3 cellular contexts compared by ENCODE assay signal in the genomic region with DNA sequence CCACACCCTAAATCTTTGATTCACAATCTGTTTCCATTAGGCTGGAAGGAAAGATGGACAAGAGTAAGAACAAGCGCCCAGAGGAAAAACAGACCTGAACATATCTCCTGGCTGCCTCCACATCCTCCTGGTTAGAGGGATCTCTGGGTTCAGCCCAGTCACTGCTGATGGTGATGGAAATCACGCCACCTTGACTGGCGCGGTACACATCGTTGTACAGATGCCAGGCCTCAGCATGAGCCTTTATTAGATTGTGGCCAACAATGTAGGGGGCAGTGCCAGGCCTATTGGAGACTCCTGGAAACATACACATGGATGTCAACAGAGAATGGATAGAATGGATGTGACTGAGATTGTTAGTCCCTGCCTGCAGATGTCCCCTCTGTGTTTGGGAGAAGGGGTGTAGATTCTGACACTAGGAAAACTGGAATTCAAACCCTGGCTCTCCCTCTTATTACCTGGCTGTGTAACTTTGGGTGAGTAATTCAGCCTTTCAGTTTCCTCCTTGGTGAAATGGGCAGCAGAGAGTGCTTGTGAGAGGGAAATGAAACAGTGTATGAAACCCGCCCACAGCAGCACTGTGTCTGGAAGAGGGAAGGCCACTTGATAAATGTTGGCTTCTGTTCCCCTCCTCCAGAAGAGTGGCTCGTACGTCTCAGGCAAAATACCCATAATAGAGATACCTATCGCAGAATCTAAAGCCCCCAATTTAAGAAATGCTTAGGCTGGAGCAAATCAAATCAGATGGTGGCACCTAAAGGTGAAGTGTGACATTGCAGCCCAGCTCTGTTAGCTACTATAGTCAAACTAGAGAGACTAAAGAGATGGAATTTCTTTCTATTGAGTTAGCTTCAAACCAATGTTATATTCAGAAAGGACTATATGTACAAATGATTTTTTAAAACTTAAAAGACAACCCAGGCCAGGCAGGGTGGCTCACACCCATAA.
TF ChIP-seq lines count a peak whose summit lies in the region.

No MANE protein-coding gene starts in this region.

TF ChIP-seq in SK-N-SH, 30 proteins besides CTCF, POLR2A, EP300 and RAD21:
- TF ChIP-seq GATA2 (CRISPR knock-in tag; IDR thresholded peaks at IDR 0.05) (no peak), GABPA (IDR thresholded peaks at IDR 0.05; ENCODE audit: low read depth) (no peak), JUND (IDR thresholded peaks at IDR 0.05) (no peak), MXI1 (IDR thresholded peaks at IDR 0.05; ENCODE audit: low read depth, low read length) (no peak), POLR2AphosphoS5 (IDR thresholded peaks at IDR 0.05; ENCODE audit: low read depth, low read length) (no peak), CHD2 (IDR thresholded peaks at IDR 0.05; ENCODE audit: low read length, partially characterized antibody) (no peak), TCF12 (IDR thresholded peaks at IDR 0.05) (no peak), ELF1 (IDR thresholded peaks at IDR 0.05) (no peak), YY1 (IDR thresholded peaks at IDR 0.05; ENCODE audit: low read depth) (no peak), TAF1 (IDR thresholded peaks at IDR 0.05; ENCODE audit: borderline replicate concordance, low read depth, low read length) (no peak), EZH2phosphoT487 (IDR thresholded peaks at IDR 0.05; ENCODE audit: borderline replicate concordance, low read depth) (no peak), TEAD4 (IDR thresholded peaks at IDR 0.05; ENCODE audit: borderline replicate concordance, insufficient read depth) (no peak)
- TF ChIP-seq, protein P1, sequence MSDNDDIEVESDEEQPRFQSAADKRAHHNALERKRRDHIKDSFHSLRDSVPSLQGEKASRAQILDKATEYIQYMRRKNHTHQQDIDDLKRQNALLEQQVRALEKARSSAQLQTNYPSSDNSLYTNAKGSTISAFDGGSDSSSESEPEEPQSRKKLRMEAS (IDR thresholded peaks at IDR 0.05; ENCODE audit: low read depth): no peak
- TF ChIP-seq, protein P2, sequence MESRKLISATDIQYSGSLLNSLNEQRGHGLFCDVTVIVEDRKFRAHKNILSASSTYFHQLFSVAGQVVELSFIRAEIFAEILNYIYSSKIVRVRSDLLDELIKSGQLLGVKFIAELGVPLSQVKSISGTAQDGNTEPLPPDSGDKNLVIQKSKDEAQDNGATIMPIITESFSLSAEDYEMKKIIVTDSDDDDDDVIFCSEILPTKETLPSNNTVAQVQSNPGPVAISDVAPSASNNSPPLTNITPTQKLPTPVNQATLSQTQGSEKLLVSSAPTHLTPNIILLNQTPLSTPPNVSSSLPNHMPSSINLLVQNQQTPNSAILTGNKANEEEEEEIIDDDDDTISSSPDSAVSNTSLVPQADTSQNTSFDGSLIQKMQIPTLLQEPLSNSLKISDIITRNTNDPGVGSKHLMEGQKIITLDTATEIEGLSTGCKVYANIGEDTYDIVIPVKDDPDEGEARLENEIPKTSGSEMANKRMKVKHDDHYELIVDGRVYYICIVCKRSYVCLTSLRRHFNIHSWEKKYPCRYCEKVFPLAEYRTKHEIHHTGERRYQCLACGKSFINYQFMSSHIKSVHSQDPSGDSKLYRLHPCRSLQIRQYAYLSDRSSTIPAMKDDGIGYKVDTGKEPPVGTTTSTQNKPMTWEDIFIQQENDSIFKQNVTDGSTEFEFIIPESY (IDR thresholded peaks at IDR 0.05; ENCODE audit: borderline replicate concordance, low read depth): no peak

TF ChIP-seq in SK-N-SH treated with all-trans-retinoic acid at 6 μM for 48 hours, 23 proteins besides CTCF, POLR2A, EP300 and RAD21:
- TF ChIP-seq ISL1 (CRISPR knock-in tag; IDR thresholded peaks at IDR 0.05) (no peak), TOX (CRISPR knock-in tag; IDR thresholded peaks at IDR 0.05; ENCODE audit: borderline replicate concordance) (no peak), SNAI2 (CRISPR knock-in tag; IDR thresholded peaks at IDR 0.05) (no peak), OSR1 (CRISPR knock-in tag; IDR thresholded peaks at IDR 0.05) (no peak), PPARA (CRISPR knock-in tag; IDR thresholded peaks at IDR 0.05; ENCODE audit: borderline replicate concordance) (no peak), ZC3H10 (CRISPR knock-in tag; IDR thresholded peaks at IDR 0.05) (no peak), ZFP3 (CRISPR knock-in tag; IDR thresholded peaks at IDR 0.05) (no peak)
- TF ChIP-seq, protein P3, sequence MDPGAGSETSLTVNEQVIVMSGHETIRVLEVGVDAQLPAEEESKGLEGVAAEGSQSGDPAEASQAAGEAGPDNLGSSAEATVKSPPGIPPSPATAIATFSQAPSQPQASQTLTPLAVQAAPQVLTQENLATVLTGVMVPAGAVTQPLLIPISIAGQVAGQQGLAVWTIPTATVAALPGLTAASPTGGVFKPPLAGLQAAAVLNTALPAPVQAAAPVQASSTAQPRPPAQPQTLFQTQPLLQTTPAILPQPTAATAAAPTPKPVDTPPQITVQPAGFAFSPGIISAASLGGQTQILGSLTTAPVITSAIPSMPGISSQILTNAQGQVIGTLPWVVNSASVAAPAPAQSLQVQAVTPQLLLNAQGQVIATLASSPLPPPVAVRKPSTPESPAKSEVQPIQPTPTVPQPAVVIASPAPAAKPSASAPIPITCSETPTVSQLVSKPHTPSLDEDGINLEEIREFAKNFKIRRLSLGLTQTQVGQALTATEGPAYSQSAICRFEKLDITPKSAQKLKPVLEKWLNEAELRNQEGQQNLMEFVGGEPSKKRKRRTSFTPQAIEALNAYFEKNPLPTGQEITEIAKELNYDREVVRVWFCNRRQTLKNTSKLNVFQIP (CRISPR knock-in tag; IDR thresholded peaks at IDR 0.05; ENCODE audit: borderline replicate concordance, low read depth): no peak
- TF ChIP-seq, protein P4, sequence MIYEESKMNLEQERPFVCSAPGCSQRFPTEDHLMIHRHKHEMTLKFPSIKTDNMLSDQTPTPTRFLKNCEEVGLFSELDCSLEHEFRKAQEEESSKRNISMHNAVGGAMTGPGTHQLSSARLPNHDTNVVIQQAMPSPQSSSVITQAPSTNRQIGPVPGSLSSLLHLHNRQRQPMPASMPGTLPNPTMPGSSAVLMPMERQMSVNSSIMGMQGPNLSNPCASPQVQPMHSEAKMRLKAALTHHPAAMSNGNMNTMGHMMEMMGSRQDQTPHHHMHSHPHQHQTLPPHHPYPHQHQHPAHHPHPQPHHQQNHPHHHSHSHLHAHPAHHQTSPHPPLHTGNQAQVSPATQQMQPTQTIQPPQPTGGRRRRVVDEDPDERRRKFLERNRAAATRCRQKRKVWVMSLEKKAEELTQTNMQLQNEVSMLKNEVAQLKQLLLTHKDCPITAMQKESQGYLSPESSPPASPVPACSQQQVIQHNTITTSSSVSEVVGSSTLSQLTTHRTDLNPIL (CRISPR knock-in tag; IDR thresholded peaks at IDR 0.05; ENCODE audit: low read depth): no peak

TF ChIP-seq in K562, 482 proteins besides CTCF, POLR2A, EP300 and RAD21:
- TF ChIP-seq U2AF1 (optimal IDR thresholded peaks at IDR 0.05; ENCODE audit: low read depth, low read length) (no peak), KAT2B (IDR thresholded peaks at IDR 0.05; ENCODE audit: low read depth, low read length) (no peak), ZNF764 (CRISPR knock-in tag; IDR thresholded peaks at IDR 0.05; ENCODE audit: low read depth) (peak; percentile 93)
